Comparison of ENCODE assay signal across 13 cellular contexts in genomic region chr12:22406622-22407021, GRCh38.
A peak's percentile ranks its signal among the peaks of the same experiment; 100 is the strongest.
DNase-seq lines count a peak whose midpoint lies in the region; ATAC-seq and TF ChIP-seq lines count a peak whose summit lies in the region.
"Had no signal": no experiment of that assay in that cellular context is flagged by ENCODE, and none has a peak within 500 bp of the region (broad histone marks: within the 10 kb centered on the region; RNA-seq: fewer than 3 reads in every experiment).

No MANE protein-coding gene starts in this region.

- no peaks in the 10 kb centered on the region for H3K27me3 ChIP-seq in gastrocnemius medialis

- no peak overlapping the region for H3K4me3 ChIP-seq in gastrocnemius medialis

- peak; percentile 48 for ATAC-seq in GM18498 (IDR thresholded peaks at IDR 0.05; ENCODE audit: unreplicated experiment)
- peak; percentile 44 for ATAC-seq in GM19468 (IDR thresholded peaks at IDR 0.05; ENCODE audit: extremely low read depth, unreplicated experiment)
- ATAC-seq in HG03196 (IDR thresholded peaks at IDR 0.05; ENCODE audit: unreplicated experiment): peak; percentile 49
- ATAC-seq in central memory CD8-positive, alpha-beta T cell (replicated peaks; ENCODE audit: extremely low read depth, poor library complexity, severe bottlenecking): no peak
- ATAC-seq in gastrocnemius medialis: no peak
- ATAC-seq: left ventricle myocardium superior; natural killer cell treated with Interleukin-12 subunit alpha and Interleukin-12 subunit beta and Interleukin-15 and Interleukin-18, amount 100 ng/mL, for 72 hours had no signal

- peaks cover 42% of the 10 kb centered on the region for H3K4me1 Mint-ChIP-seq in central memory CD8-positive, alpha-beta T cell

- TF ChIP-seq POLR2A in gastrocnemius medialis (IDR thresholded peaks at IDR 0.05): no peak

- no peaks in the 10 kb centered on the region for H3K4me1 ChIP-seq in gastrocnemius medialis

- H3K36me3 ChIP-seq in gastrocnemius medialis: no peaks in the 10 kb centered on the region

- H3K9me3 Mint-ChIP-seq in central memory CD8-positive, alpha-beta T cell: no peaks in the 10 kb centered on the region
- H3K9me3 Mint-ChIP-seq: natural killer cell treated with Interleukin-12 subunit alpha and Interleukin-12 subunit beta and Interleukin-15 and Interleukin-18, amount 100 ng/mL, for 72 hours had no signal

- peak overlapping the region; percentile 82 for H3K27ac Mint-ChIP-seq in central memory CD8-positive, alpha-beta T cell (ENCODE audit: low read depth)
- H3K27ac Mint-ChIP-seq: activated T-helper 1 cell treated with anti-CD3 and anti-CD28 coated beads, Interleukin-12 subunit alpha, Interleukin-12 subunit beta, Interleukin-2, Interleukin-4 antibody, amounts not matched to agents 30 ng/mL and 10 ng/mL and 1 ng/mL, durations not matched to agents 14 hours and 24 hours and 36 hours; natural killer cell treated with Interleukin-12 subunit alpha and Interleukin-12 subunit beta and Interleukin-15 and Interleukin-18, amount 100 ng/mL, for 72 hours had no signal

- H3K36me3 Mint-ChIP-seq in central memory CD8-positive, alpha-beta T cell (ENCODE audit: insufficient read depth): peaks cover 17% of the 10 kb centered on the region

- no peaks in the 10 kb centered on the region for H3K9me3 ChIP-seq in gastrocnemius medialis

- intact Hi-C loops in gastrocnemius medialis (cut with DNase I; ENCODE audit: low total_unique reads): no loop called here

- no peaks in the 10 kb centered on the region for H3K27me3 Mint-ChIP-seq in central memory CD8-positive, alpha-beta T cell

- in situ Hi-C loops in gastrocnemius medialis (cut with MboI; ENCODE audit: low sequenced_read_pairs in 4 of 4): no loop called here

- no peak overlapping the region for H3K27ac ChIP-seq in gastrocnemius medialis

- no peak for DNase-seq in central memory CD8-positive, alpha-beta T cell (ENCODE audit: low spot score in 2 of 2)
- no peak for DNase-seq in SK-N-DZ (ENCODE audit: low spot score)
- no peak for DNase-seq in gastrocnemius medialis
- DNase-seq in activated CD4-positive, alpha-beta T cell treated with anti-CD3 and anti-CD28 coated beads, Interleukin-2, amount 50 U/mL, for 48 hours: no peak
- no peak for DNase-seq in T-helper 9 cell
- DNase-seq: effector memory CD4-positive, alpha-beta T cell; left ventricle myocardium superior; NCI-H2107 had no signal

- H3K4me3 Mint-ChIP-seq in central memory CD8-positive, alpha-beta T cell: no peak overlapping the region
- H3K4me3 Mint-ChIP-seq: activated T-helper 1 cell treated with anti-CD3 and anti-CD28 coated beads, Interleukin-12 subunit alpha, Interleukin-12 subunit beta, Interleukin-2, Interleukin-4 antibody, amounts not matched to agents 30 ng/mL and 10 ng/mL and 1 ng/mL, durations not matched to agents 14 hours and 24 hours and 36 hours had no signal

- no peak for TF ChIP-seq CTCF in gastrocnemius medialis (IDR thresholded peaks at IDR 0.05 in 4 of 5, conservative IDR thresholded peaks at IDR 0.05 in 1 of 5)

Comparison
In these comparisons a context has a peak if more than half of its experiments do, and no peak if none do; other contexts are left out.
1. ATAC-seq: peak in GM18498 (single experiment), GM19468 (single experiment) and HG03196 (single experiment); none in central memory CD8-positive, alpha-beta T cell (single experiment) and gastrocnemius medialis (0 of 2).